In the genomic region with DNA sequence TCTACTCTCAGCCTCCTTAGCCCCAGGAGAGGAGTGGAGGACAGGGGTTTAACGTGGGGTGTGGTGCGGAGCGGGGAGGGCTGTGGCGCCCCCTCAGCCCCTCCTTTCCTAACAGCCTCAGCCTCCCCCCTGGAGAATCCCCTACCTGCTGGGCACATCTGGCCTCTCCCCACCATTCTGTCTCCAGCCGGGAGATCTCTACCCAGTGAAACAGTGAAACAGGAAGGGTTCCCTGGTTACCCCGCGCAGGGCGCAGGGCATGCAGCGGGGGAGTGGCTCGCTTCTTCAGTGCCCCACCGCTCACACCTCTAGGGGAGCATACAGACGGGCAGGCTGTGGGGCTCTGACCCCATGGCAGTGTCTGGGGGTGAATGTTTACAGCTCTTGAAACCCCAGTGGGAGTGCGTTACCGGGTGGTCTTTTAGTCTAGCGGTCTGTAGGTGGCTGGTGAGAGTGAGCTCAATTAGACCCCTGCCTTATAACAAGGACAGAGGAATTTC, we compare ENCODE assay signal across 8 cellular contexts. TPM values are rescaled to one million over a fixed set of nuclear protein-coding genes. Genes with fewer than 3 reads are reported as not detected.
DNase-seq lines count a peak whose midpoint lies in the region; ATAC-seq, FAIRE-seq and TF ChIP-seq lines count a peak whose summit lies in the region.

No MANE protein-coding gene starts in this region.

- TF ChIP-seq POLR2A in endothelial cell of umbilical vein (IDR thresholded peaks at IDR 0.05; ENCODE audit: low read depth, low read length) (no peak), adrenal gland (IDR thresholded peaks at IDR 0.05) (no peak)

- H2AFZ ChIP-seq in endothelial cell of umbilical vein (ENCODE audit: low read depth, low read length) = peak overlapping the region; percentile 77

- in situ Hi-C loops in Panc1 (cut with HindIII; ENCODE audit: low pct_unique_long_range_greater_than_20kb, low sequenced_read_pairs) = no loop called here

- H3K9ac ChIP-seq in endothelial cell of umbilical vein (replicated peaks; ENCODE audit: extremely low read depth, insufficient read depth, low read length) = no peak overlapping the region

- H3K27me3 Mint-ChIP-seq in T-helper 2 cell treated with Interferon-gamma antibody and Interleukin-4, amounts not matched to agents 5 μg/mL and 100 μg/mL, for 36 hours (ENCODE audit: low read depth) = no peaks in the 10 kb centered on the region

- H3K79me2 ChIP-seq in endothelial cell of umbilical vein (ENCODE audit: control insufficient read depth, insufficient read depth, low read length) = peaks cover 2% of the 10 kb centered on the region

- 80 to 87% (median 85%) methylated on average over 15 of the region's 15 CpGs for WGBS in small intestine, 3 donors
- 79 to 91% (median 88%) methylated on average over 9 to 15 of the region's 15 CpGs for WGBS in adrenal gland, 4 donors

- TF ChIP-seq CTCF in Panc1 (IDR thresholded peaks at IDR 0.05) (no peak), endothelial cell of umbilical vein (IDR thresholded peaks at IDR 0.05; ENCODE audit: extremely low read depth in 1 of 2, insufficient read depth in 1 of 2, low read depth in 1 of 2, low read length in 2 of 2) (no peak), adrenal gland (IDR thresholded peaks at IDR 0.05) (no peak)

- POLR2A ChIA-PET in Panc1 (lab: Charles Lee) = no interaction called here
- POLR2A ChIA-PET in endothelial cell of umbilical vein (lab: Charles Lee) = no interaction called here

- H3K27ac Mint-ChIP-seq in T-helper 2 cell treated with Interferon-gamma antibody and Interleukin-4, amounts not matched to agents 5 μg/mL and 100 μg/mL, for 36 hours = peak overlapping the region; percentile 93

- H3K36me3 ChIP-seq in Panc1 (ENCODE audit: control insufficient read depth, insufficient read depth, low read length) (no peaks in the 10 kb centered on the region; the same call in 1 of the 2 replicates), endothelial cell of umbilical vein (ENCODE audit: control insufficient read depth in 2 of 2, extremely low read depth in 1 of 2, insufficient read depth in 2 of 2, low read length in 2 of 2) (no peaks in the 10 kb centered on the region), small intestine (ENCODE audit: control insufficient read depth in 2 of 2, insufficient read depth in 2 of 2, low read length in 2 of 2) (no peaks in the 10 kb centered on the region), adrenal gland (replicated peaks in 1 of 2) (no peaks in the 10 kb centered on the region)

- H4K20me1 ChIP-seq in endothelial cell of umbilical vein (replicated peaks; ENCODE audit: control insufficient read depth, extremely low read depth, insufficient read depth, low read length) = no peaks in the 10 kb centered on the region

- no peak overlapping the region for H3K4me2 ChIP-seq in endothelial cell of umbilical vein (ENCODE audit: insufficient read depth, low read length)

- no peaks in the 10 kb centered on the region for H3K27me3 ChIP-seq in Panc1 (ENCODE audit: control insufficient read depth, insufficient read depth, low read length)
- H3K27me3 ChIP-seq in endothelial cell of umbilical vein (ENCODE audit: control insufficient read depth in 2 of 2, insufficient read depth in 2 of 2, low read length in 2 of 2) = no peaks in the 10 kb centered on the region
- no peaks in the 10 kb centered on the region for H3K27me3 ChIP-seq in small intestine (ENCODE audit: control insufficient read depth in 2 of 2, insufficient read depth in 2 of 2, low read length in 2 of 2)
- no peaks in the 10 kb centered on the region for H3K27me3 ChIP-seq in adrenal gland

- CTCF ChIA-PET in Panc1 (lab: Charles Lee) = no interaction called here
- CTCF ChIA-PET in endothelial cell of umbilical vein (lab: Charles Lee) = interaction anchor here (0.8 to 1.2 kb wide), 2 partner anchors 33 to 53 kb away, joined by 3 to 4 read pairs; no protein-coding TSS in a partner anchor

- FAIRE-seq in endothelial cell of umbilical vein (lab: Jason Lieb, UNC) = no peak
- no peak for FAIRE-seq in small intestine (lab: Jason Lieb, UNC)

- intact Hi-C loops in Panc1 (cut with micrococcal nuclease; ENCODE audit: unreplicated experiment) = no loop called here
- intact Hi-C loops in endothelial cell of umbilical vein (cut with micrococcal nuclease) = loop anchor here (5.0 kb wide), 1 partner anchor 48 kb away; no protein-coding TSS in a partner anchor
- intact Hi-C loops in adrenal gland (cut with DNase I) = no loop called here

- no peaks in the 10 kb centered on the region for H3K9me3 Mint-ChIP-seq in T-helper 2 cell treated with Interferon-gamma antibody and Interleukin-4, amounts not matched to agents 5 μg/mL and 100 μg/mL, for 36 hours

- H3K27ac ChIP-seq in Panc1 (ENCODE audit: low read length) (peak overlapping the region; percentile 84; the same call in 1 of the 2 replicates), endothelial cell of umbilical vein (ENCODE audit: insufficient read depth, low read depth, low read length) (no peak overlapping the region), small intestine (ENCODE audit: low read depth in 1 of 2, low read length in 1 of 2) (peak overlapping the region; percentile 92 to 97), adrenal gland (peak overlapping the region in 1 of 5 donors; percentile 74)

- BruUV-seq in Panc1 (replicated peaks; lab: Mats Ljungman, UMichigan) = no TSS peak
- no TSS peak for BruUV-seq in endothelial cell of umbilical vein (replicated peaks; lab: Mats Ljungman, UMichigan)

- no peak for DNase-seq in T-helper 2 cell treated with Interferon-gamma antibody and Interleukin-4, amounts not matched to agents 5 μg/mL and 100 μg/mL, for 36 hours (ENCODE audit: low spot score)
- DNase-seq in T-helper 2 cell (no peak), Panc1 (ENCODE audit: low read depth, low spot score) (no peak), endothelial cell of umbilical vein (ENCODE audit: low read depth, low spot score) (no peak), small intestine (no peak), NCI-H69 (lab: John Stamatoyannopoulos, UW) (no peak), adrenal gland (no peak)

- dilution Hi-C loops in endothelial cell of umbilical vein (cut with MboI; ENCODE audit: extremely low pct_ligation_motif_present, low sequenced_read_pairs) = no loop called here

- peak overlapping the region; percentile 93 for H3K4me3 Mint-ChIP-seq in T-helper 2 cell treated with Interferon-gamma antibody and Interleukin-4, amounts not matched to agents 5 μg/mL and 100 μg/mL, for 36 hours

- no peaks in the 10 kb centered on the region for H3K9me1 ChIP-seq in endothelial cell of umbilical vein (replicated peaks; ENCODE audit: control insufficient read depth, extremely low read depth, insufficient read depth, low read length)

- ATAC-seq in Panc1 = no peak
- no peak for ATAC-seq in GM18870 (IDR thresholded peaks at IDR 0.05; ENCODE audit: unreplicated experiment)

- H3K4me3 ChIP-seq in Panc1 (ENCODE audit: low read depth in 2 of 2, low read length in 2 of 2) (no peak overlapping the region), endothelial cell of umbilical vein (replicated peaks in 1 of 3; ENCODE audit: insufficient read depth in 1 of 3, low read depth in 1 of 3, low read length in 3 of 3) (no peak overlapping the region), small intestine (ENCODE audit: low read depth in 1 of 2, low read length in 2 of 2) (peak overlapping the region in 1 of 2 donors; percentile 4), adrenal gland (no peak overlapping the region)

- H3K4me1 ChIP-seq in Panc1 (ENCODE audit: control insufficient read depth, insufficient read depth, low read length) (peaks cover 10% of the 10 kb centered on the region), endothelial cell of umbilical vein (ENCODE audit: control insufficient read depth, extremely low read depth, insufficient read depth, low read length) (peaks cover 35% of the 10 kb centered on the region), small intestine (ENCODE audit: control insufficient read depth in 2 of 2, insufficient read depth in 1 of 2, low read depth in 1 of 2, low read length in 1 of 2) (peaks cover 11 to 12% of the 10 kb centered on the region in 2 donors), adrenal gland (replicated peaks in 1 of 2) (peaks cover 14 to 23% of the 10 kb centered on the region in 2 donors)

- no peaks in the 10 kb centered on the region for H3K9me3 ChIP-seq in Panc1 (ENCODE audit: control insufficient read depth, insufficient read depth, low read depth, low read length)
- H3K9me3 ChIP-seq in endothelial cell of umbilical vein (replicated peaks; ENCODE audit: control insufficient read depth, insufficient read depth, low read length) = no peaks in the 10 kb centered on the region
- H3K9me3 ChIP-seq in small intestine (ENCODE audit: control insufficient read depth, low read depth) = no peaks in the 10 kb centered on the region
- H3K9me3 ChIP-seq in adrenal gland (replicated peaks in 1 of 3) = no peaks in the 10 kb centered on the region

- no peaks in the 10 kb centered on the region for H3K36me3 Mint-ChIP-seq in T-helper 2 cell treated with Interferon-gamma antibody and Interleukin-4, amounts not matched to agents 5 μg/mL and 100 μg/mL, for 36 hours (ENCODE audit: low read depth)

- H3K4me1 Mint-ChIP-seq in T-helper 2 cell treated with Interferon-gamma antibody and Interleukin-4, amounts not matched to agents 5 μg/mL and 100 μg/mL, for 36 hours (ENCODE audit: low read depth) = peaks cover 12% of the 10 kb centered on the region

TF ChIP-seq in endothelial cell of umbilical vein, 7 proteins besides CTCF, POLR2A, EP300 and RAD21 (continues in another document):
- TF ChIP-seq, protein P1, sequence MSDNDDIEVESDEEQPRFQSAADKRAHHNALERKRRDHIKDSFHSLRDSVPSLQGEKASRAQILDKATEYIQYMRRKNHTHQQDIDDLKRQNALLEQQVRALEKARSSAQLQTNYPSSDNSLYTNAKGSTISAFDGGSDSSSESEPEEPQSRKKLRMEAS (IDR thresholded peaks at IDR 0.05; ENCODE audit: insufficient read depth, insufficient read length) = no peak
- no peak for TF ChIP-seq GATA2 (IDR thresholded peaks at IDR 0.05; ENCODE audit: insufficient read depth, insufficient read length, low read depth, low read length)
- no peak for TF ChIP-seq MYC (IDR thresholded peaks at IDR 0.05; ENCODE audit: low read depth, low read length)
- TF ChIP-seq POLR2AphosphoS5 (IDR thresholded peaks at IDR 0.05; ENCODE audit: insufficient read depth, low read depth, low read length) = no peak

RNA-seq across cellular contexts. Expression of a gene that starts 54.7 kb away (rescaled TPM):
- total RNA-seq in Panc1 (2021; ENCODE audit: unreplicated experiment) (not detected), endothelial cell of umbilical vein (9.4 and 11.6 TPM in 2 replicates), adrenal gland (1 to 10 TPM in 2 of 8 donors, under 1 TPM in 5, not detected in 1; 0.30 to 1.6 (median 0.54) TPM)
- polyA plus RNA-seq in Panc1 (2012; ENCODE audit: insufficient read length) = not detected
- polyA plus RNA-seq in endothelial cell of umbilical vein (9.8 and 10.5 TPM in 2 replicates), small intestine (1 to 10 TPM in 1 of 3 donors, not detected in 2; 1.2 TPM), adrenal gland (10 to 100 TPM in 1 of 3 donors, 1 to 10 TPM in 1, not detected in 1; 2.9 to 19.0 TPM)
- 2.9 and 5.7 TPM in 2 replicates for polyA plus RNA-seq in endothelial cell of umbilical vein (2011; cell fraction: cytosol; rRNA removed)
- 36.3 and 42.6 TPM in 2 replicates for polyA plus RNA-seq in endothelial cell of umbilical vein (2011; cell fraction: nucleus; rRNA removed)
- 5.0 and 8.4 TPM in 2 replicates for polyA plus RNA-seq in endothelial cell of umbilical vein (2012)
- polyA minus RNA-seq in endothelial cell of umbilical vein = 2.0 and 6.2 TPM in 2 replicates
- polyA minus RNA-seq in endothelial cell of umbilical vein (2011; cell fraction: cytosol; rRNA and poly(A)+ RNA removed) = not detected
- polyA minus RNA-seq in endothelial cell of umbilical vein (2011; cell fraction: nucleus; rRNA and poly(A)+ RNA removed) = 3.1 and 4.8 TPM in 2 replicates
